In the genomic region with DNA sequence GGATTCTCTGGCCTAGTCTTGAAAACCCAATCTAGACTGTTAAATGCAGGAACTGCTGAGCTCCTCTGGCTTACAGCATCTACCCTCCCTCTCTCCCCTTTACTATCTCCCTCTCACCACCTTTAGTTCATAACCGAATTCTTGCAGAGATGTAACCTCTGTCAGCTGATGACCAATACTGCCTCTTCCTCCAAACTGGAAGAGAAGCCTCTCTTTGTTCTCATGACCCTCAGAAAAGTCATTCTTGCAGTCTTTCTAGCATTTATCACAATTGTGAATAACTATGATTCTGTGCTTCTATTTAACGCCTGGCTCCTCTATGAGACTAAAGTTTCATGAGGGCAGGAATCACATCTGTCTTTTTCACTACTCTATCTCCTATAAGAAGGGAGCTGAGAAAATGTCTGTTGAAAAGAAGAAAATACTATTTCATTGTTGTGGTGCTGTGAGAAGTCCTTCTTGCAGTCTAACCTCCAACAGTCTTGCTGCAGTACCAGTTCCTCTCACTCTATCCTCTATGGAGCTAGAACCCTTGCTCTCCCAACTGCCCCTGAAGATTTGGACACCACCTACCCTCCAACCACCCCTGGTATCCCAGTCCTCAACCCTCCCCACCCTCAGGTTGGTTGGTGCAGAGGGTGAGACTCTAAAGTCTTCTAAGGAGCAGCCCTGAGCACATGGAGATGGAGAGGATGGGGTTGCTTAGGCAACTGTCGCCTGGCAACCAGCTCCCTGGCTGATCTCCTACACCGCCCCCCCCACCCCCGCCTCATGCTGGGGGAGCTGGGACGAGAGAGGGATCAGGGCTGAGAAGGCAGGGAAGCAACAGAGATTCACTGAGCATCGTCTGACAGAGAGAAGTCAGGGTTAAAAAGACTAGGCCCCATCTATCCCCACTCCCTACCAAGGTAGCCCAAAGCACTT, we compare ENCODE assay signal across 1 cellular context.
TF ChIP-seq lines count a peak whose summit lies in the region.

No MANE protein-coding gene starts in this region.

TF ChIP-seq in H1, 55 proteins besides CTCF, POLR2A, EP300 and RAD21:
- TF ChIP-seq CBX5 (IDR thresholded peaks at IDR 0.05; ENCODE audit: low read depth, low read length) (no peak), CTBP2 (IDR thresholded peaks at IDR 0.05; ENCODE audit: borderline replicate concordance, insufficient read depth, insufficient read length, low read length) (no peak), KDM1A (IDR thresholded peaks at IDR 0.05; ENCODE audit: borderline replicate concordance, low read length) (peak; percentile 89), SRF (IDR thresholded peaks at IDR 0.05; ENCODE audit: low read depth, low read length) (no peak), CHD1 (IDR thresholded peaks at IDR 0.05; ENCODE audit: low read depth, low read length) (no peak), TBP (IDR thresholded peaks at IDR 0.05; ENCODE audit: low read depth, low read length) (no peak), KDM5A (IDR thresholded peaks at IDR 0.05; ENCODE audit: low read length) (no peak), EZH2 (IDR thresholded peaks at IDR 0.05; ENCODE audit: low read depth, low read length, severe bottlenecking) (no peak)
